11 cellular contexts compared by ENCODE assay signal in the genomic region with DNA sequence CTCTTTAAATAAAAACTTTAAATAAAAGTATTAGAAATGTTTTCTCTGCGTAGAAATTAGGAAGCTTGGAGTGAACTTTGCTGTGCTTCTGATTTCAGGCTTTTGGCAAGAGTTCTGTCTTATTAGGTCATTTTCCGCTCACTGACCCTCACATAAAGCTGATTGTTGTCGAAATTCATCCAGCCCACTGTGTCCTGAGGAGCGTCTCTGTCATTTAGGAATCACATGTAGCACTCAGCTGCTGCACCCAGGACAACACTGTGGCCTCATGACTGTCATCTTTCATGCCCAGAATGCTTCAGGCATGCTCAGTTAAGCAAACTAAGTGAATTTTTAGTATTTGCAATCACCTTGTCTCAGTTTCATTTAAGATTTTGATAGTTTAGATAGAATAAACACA.
"Had no signal": no experiment of that assay in that cellular context is flagged by ENCODE, and none has a peak within 500 bp of the region (broad histone marks: within the 10 kb centered on the region; RNA-seq: fewer than 3 reads in every experiment).

No MANE protein-coding gene starts in this region.

- H3K27ac Mint-ChIP-seq: activated CD4-positive, alpha-beta T cell treated with anti-CD3 and anti-CD28 coated beads, Interleukin-2, amount 10 ng/mL, durations not matched to agents 7 days and 5 days; activated T-helper 17 cell treated with anti-CD3 and anti-CD28 coated beads, Interleukin-2, amount 50 U/mL, for 72 hours had no signal

- H3K4me1 Mint-ChIP-seq: activated CD4-positive, alpha-beta T cell treated with anti-CD3 and anti-CD28 coated beads, Interleukin-2, amount 10 ng/mL, durations not matched to agents 7 days and 5 days; activated T-helper 17 cell treated with anti-CD3 and anti-CD28 coated beads, Interleukin-2, amount 50 U/mL, for 72 hours had no signal

- DNase-seq: activated CD4-positive, alpha-beta T cell treated with anti-CD3 and anti-CD28 coated beads, Interleukin-2, amount 10 ng/mL, durations not matched to agents 7 days and 5 days; activated naive CD4-positive, alpha-beta T cell treated with Interleukin-2 at 50 U/mL for 16 hours; dermis blood vessel endothelial cell; kidney; left ventricle myocardium superior; stimulated activated CD4-positive, alpha-beta T cell treated with anti-CD3 and anti-CD28 coated beads, Interleukin-15, amount 100 ng/mL, for 24 hours; stimulated activated CD4-positive, alpha-beta T cell treated with anti-CD3 and anti-CD28 coated beads, Interleukin-4, amount 100 ng/mL, for 24 hours; stimulated activated naive CD4-positive, alpha-beta T cell; transverse colon had no signal

- H3K9me3 Mint-ChIP-seq: activated CD4-positive, alpha-beta T cell treated with anti-CD3 and anti-CD28 coated beads, Interleukin-2, amount 10 ng/mL, durations not matched to agents 7 days and 5 days; activated T-helper 17 cell treated with anti-CD3 and anti-CD28 coated beads, Interleukin-2, amount 50 U/mL, for 72 hours had no signal

- H3K4me3 Mint-ChIP-seq: activated CD4-positive, alpha-beta T cell treated with anti-CD3 and anti-CD28 coated beads, Interleukin-2, amount 10 ng/mL, durations not matched to agents 7 days and 5 days; activated T-helper 17 cell treated with anti-CD3 and anti-CD28 coated beads, Interleukin-2, amount 50 U/mL, for 72 hours; neural crest cell had no signal
